Comparison of ENCODE assay signal across 1 cellular context in genomic region chr6:44265843-44266233, GRCh38.
TF ChIP-seq lines count a peak whose summit lies in the region.

No MANE protein-coding gene starts in this region.

TF ChIP-seq in IMR-90, 13 proteins besides CTCF, POLR2A, EP300 and RAD21:
- no peak for TF ChIP-seq RCOR1 (IDR thresholded peaks at IDR 0.05; ENCODE audit: insufficient replicate concordance, low read length)
- no peak for TF ChIP-seq USF2 (IDR thresholded peaks at IDR 0.05; ENCODE audit: low read depth, low read length)
- no peak for TF ChIP-seq BHLHE40 (IDR thresholded peaks at IDR 0.05; ENCODE audit: low read depth, low read length)
- TF ChIP-seq SMC3 (IDR thresholded peaks at IDR 0.05; ENCODE audit: low read depth, low read length): no peak
TF ChIP-seq in IMR-90: peak in this region for 0.
